ENCODE assay signal across 17 cellular contexts in the genomic region with DNA sequence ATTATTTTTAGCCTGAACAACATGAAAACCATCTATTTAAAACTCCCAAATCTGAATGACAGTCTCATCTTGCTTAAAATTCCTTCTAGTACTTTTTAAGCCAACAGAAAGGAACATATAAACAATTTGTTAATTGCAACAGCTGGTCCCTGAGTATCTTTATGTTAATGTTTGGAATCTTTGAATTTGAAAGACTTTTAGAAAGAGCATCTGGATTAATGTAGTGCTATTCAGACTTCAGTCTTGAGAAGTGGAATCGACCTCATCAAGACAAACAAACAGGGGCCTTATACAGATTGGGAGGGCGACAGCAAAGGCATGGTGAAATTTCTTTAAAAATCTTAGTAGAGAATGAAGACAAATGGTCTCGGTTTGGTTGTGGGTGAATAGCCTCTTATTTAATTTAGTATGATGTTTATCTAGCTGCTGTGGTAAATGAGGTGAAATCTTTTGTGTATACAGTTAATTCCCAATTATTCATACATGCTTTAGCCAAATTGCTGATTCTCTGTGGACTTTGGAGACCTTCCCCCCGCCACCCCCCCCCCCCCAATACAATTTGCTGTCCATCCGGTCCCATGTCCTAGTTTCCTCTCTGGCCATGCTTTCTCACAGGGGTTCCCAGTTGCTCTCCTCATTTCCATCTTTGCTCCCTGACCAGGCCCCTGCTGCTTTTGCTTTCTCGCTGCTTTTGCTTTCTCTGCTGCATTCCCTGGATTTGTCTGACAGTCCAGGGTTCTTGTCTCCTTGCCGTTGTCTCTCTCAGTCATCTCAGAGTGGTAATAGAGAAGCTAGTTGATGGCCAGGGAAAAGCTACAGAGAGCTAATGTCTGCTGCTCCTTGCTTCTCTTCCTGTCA.
DNase-seq lines count a peak whose midpoint lies in the region; ATAC-seq, FAIRE-seq and TF ChIP-seq lines count a peak whose summit lies in the region.
"Had no signal": no experiment of that assay in that cellular context is flagged by ENCODE, and none has a peak within 500 bp of the region (broad histone marks: within the 10 kb centered on the region; RNA-seq: fewer than 3 reads in every experiment).

No MANE protein-coding gene starts in this region.

- peak overlapping the region; percentile 73 to 96 (median 91) for H3K27ac Mint-ChIP-seq in nephron
- H3K27ac Mint-ChIP-seq in naive thymus-derived CD4-positive, alpha-beta T cell = peak overlapping the region in 2 of 9 donors; percentile 28 to 57
- H3K27ac Mint-ChIP-seq: activated CD4-positive, alpha-beta T cell treated with anti-CD3 and anti-CD28 coated beads for 36 hours; T-helper 1 cell treated with Interleukin-12 subunit alpha and Interleukin-12 subunit beta and Interleukin-4 antibody, amounts not matched to agents 30 μg/mL and 1 μg/mL, for 36 hours had no signal

- H4K20me1 ChIP-seq in endothelial cell of umbilical vein (replicated peaks; ENCODE audit: control insufficient read depth, extremely low read depth, insufficient read depth, low read length) = peaks cover 2% of the 10 kb centered on the region

- H3K9me3 ChIP-seq in left ventricle myocardium inferior (replicated peaks) (no peaks in the 10 kb centered on the region), endothelial cell of umbilical vein (replicated peaks; ENCODE audit: control insufficient read depth, insufficient read depth, low read length) (no peaks in the 10 kb centered on the region), vagina (no peaks in the 10 kb centered on the region)
- no peaks in the 10 kb centered on the region for H3K9me3 ChIP-seq in naive thymus-derived CD4-positive, alpha-beta T cell (ENCODE audit: control insufficient read depth in 2 of 3, low read length in 3 of 3)

- H3K4me1 Mint-ChIP-seq in nephron = peaks cover 74% of the 10 kb centered on the region
- peaks cover 6 to 26% (median 13%) of the 10 kb centered on the region in 7 donors for H3K4me1 Mint-ChIP-seq in naive thymus-derived CD4-positive, alpha-beta T cell

- H3K36me3 Mint-ChIP-seq in nephron (ENCODE audit: low read depth) = peaks cover 15% of the 10 kb centered on the region
- H3K36me3 Mint-ChIP-seq in naive thymus-derived CD4-positive, alpha-beta T cell = peaks cover 0 to 18% (median 7%) of the 10 kb centered on the region in 5 donors

- ATAC-seq in naive thymus-derived CD4-positive, alpha-beta T cell = no peak
- ATAC-seq in left lobe of liver = no peak
- ATAC-seq: activated CD4-positive, alpha-beta T cell treated with anti-CD3 and anti-CD28 coated beads for 36 hours; activated T-cell treated with anti-CD3 and anti-CD28 coated beads, Interleukin-2, amount 50 U/mL, for 4 hours; foreskin keratinocyte; PC-3 had no signal

- H3K9me3 Mint-ChIP-seq in nephron = no peaks in the 10 kb centered on the region
- peaks cover 0 to 2% (median 0%) of the 10 kb centered on the region in 11 donors for H3K9me3 Mint-ChIP-seq in naive thymus-derived CD4-positive, alpha-beta T cell
- H3K9me3 Mint-ChIP-seq: activated T-cell treated with anti-CD3 and anti-CD28 coated beads, Interleukin-2, amount 50 U/mL, for 4 hours; T-helper 1 cell treated with Interleukin-12 subunit alpha and Interleukin-12 subunit beta and Interleukin-4 antibody, amounts not matched to agents 30 μg/mL and 1 μg/mL, for 36 hours had no signal

- H3K4me1 ChIP-seq in left ventricle myocardium inferior = peaks cover 85% of the 10 kb centered on the region
- H3K4me1 ChIP-seq in endothelial cell of umbilical vein (ENCODE audit: control insufficient read depth, extremely low read depth, insufficient read depth, low read length) = peaks cover 40% of the 10 kb centered on the region
- peaks cover 69% of the 10 kb centered on the region for H3K4me1 ChIP-seq in vagina
- no peaks in the 10 kb centered on the region for H3K4me1 ChIP-seq in naive thymus-derived CD4-positive, alpha-beta T cell (ENCODE audit: control insufficient read depth in 2 of 2, insufficient read depth in 2 of 2, low read length in 2 of 2)

- no peaks in the 10 kb centered on the region for H3K27me3 Mint-ChIP-seq in nephron (ENCODE audit: low read depth)
- no peaks in the 10 kb centered on the region for H3K27me3 Mint-ChIP-seq in naive thymus-derived CD4-positive, alpha-beta T cell
- H3K27me3 Mint-ChIP-seq: activated CD4-positive, alpha-beta T cell treated with anti-CD3 and anti-CD28 coated beads for 36 hours had no signal

- H3K27me3 ChIP-seq in left ventricle myocardium inferior (ENCODE audit: low read depth) = no peaks in the 10 kb centered on the region
- no peaks in the 10 kb centered on the region for H3K27me3 ChIP-seq in endothelial cell of umbilical vein (ENCODE audit: control insufficient read depth in 2 of 2, insufficient read depth in 2 of 2, low read length in 2 of 2)
- H3K27me3 ChIP-seq in vagina = no peaks in the 10 kb centered on the region
- H3K27me3 ChIP-seq in naive thymus-derived CD4-positive, alpha-beta T cell (ENCODE audit: control insufficient read depth in 2 of 2, insufficient read depth in 2 of 2, low read length in 2 of 2) = no peaks in the 10 kb centered on the region
- H3K27me3 ChIP-seq: foreskin keratinocyte had no signal

- TF ChIP-seq CTCF in left ventricle myocardium inferior (IDR thresholded peaks at IDR 0.05; ENCODE audit: borderline replicate concordance) (no peak), endothelial cell of umbilical vein (IDR thresholded peaks at IDR 0.05; ENCODE audit: extremely low read depth in 1 of 2, insufficient read depth in 1 of 2, low read depth in 1 of 2, low read length in 2 of 2) (no peak), nephron (IDR thresholded peaks at IDR 0.05; ENCODE audit: unreplicated experiment in 3 of 3) (no peak), vagina (IDR thresholded peaks at IDR 0.05) (no peak)

- H3K27ac ChIP-seq in left ventricle myocardium inferior (replicated peaks) (peak overlapping the region; percentile 62), endothelial cell of umbilical vein (ENCODE audit: insufficient read depth, low read depth, low read length) (peak overlapping the region; percentile 20), vagina (peak overlapping the region; percentile 7)
- H3K27ac ChIP-seq in naive thymus-derived CD4-positive, alpha-beta T cell (ENCODE audit: low read depth, low read length) = no peak overlapping the region
- H3K27ac ChIP-seq: foreskin keratinocyte had no signal

- H3K79me2 ChIP-seq in endothelial cell of umbilical vein (ENCODE audit: control insufficient read depth, insufficient read depth, low read length) = peaks cover 93% of the 10 kb centered on the region

- H3K36me3 ChIP-seq in left ventricle myocardium inferior (no peaks in the 10 kb centered on the region), endothelial cell of umbilical vein (ENCODE audit: control insufficient read depth in 2 of 2, extremely low read depth in 1 of 2, insufficient read depth in 2 of 2, low read length in 2 of 2) (peaks cover 5 to 11% of the 10 kb centered on the region in 2 experiments), vagina (no peaks in the 10 kb centered on the region)
- H3K36me3 ChIP-seq in naive thymus-derived CD4-positive, alpha-beta T cell (ENCODE audit: control insufficient read depth in 2 of 3, insufficient read depth in 3 of 3, low read length in 3 of 3) = no peaks in the 10 kb centered on the region

- H2AFZ ChIP-seq in endothelial cell of umbilical vein (ENCODE audit: low read depth, low read length) = no peak overlapping the region

- BruUV-seq in endothelial cell of umbilical vein (replicated peaks; lab: Mats Ljungman, UMichigan) = no TSS peak

- H3K4me2 ChIP-seq in endothelial cell of umbilical vein (ENCODE audit: insufficient read depth, low read length) = peak overlapping the region; percentile 27

- H3K9ac ChIP-seq in endothelial cell of umbilical vein (replicated peaks; ENCODE audit: extremely low read depth, insufficient read depth, low read length) = no peak overlapping the region

- dilution Hi-C loops in endothelial cell of umbilical vein (cut with MboI; ENCODE audit: extremely low pct_ligation_motif_present, low sequenced_read_pairs) = no loop called here

- TF ChIP-seq POLR2A in endothelial cell of umbilical vein (IDR thresholded peaks at IDR 0.05; ENCODE audit: low read depth, low read length) (no peak), vagina (IDR thresholded peaks at IDR 0.05) (no peak)

- intact Hi-C loops in left ventricle myocardium inferior (cut with micrococcal nuclease) = no loop called here
- intact Hi-C loops in cardiac septum (cut with DNase I) = no loop called here
- intact Hi-C loops in endothelial cell of umbilical vein (cut with micrococcal nuclease) = no loop called here
- intact Hi-C loops in vagina (cut with DNase I) = no loop called here
- intact Hi-C loops in naive thymus-derived CD4-positive, alpha-beta T cell (cut with micrococcal nuclease) = no loop called here

- no peaks in the 10 kb centered on the region for H3K9me1 ChIP-seq in endothelial cell of umbilical vein (replicated peaks; ENCODE audit: control insufficient read depth, extremely low read depth, insufficient read depth, low read length)

- POLR2A ChIA-PET in endothelial cell of umbilical vein (lab: Charles Lee) = no interaction called here
- POLR2A ChIA-PET in naive thymus-derived CD4-positive, alpha-beta T cell (lab: Charles Lee) = no interaction called here

- no peak for DNase-seq in left ventricle myocardium inferior
- DNase-seq in cardiac septum (ENCODE audit: low spot score) = no peak
- no peak for DNase-seq in endothelial cell of umbilical vein (ENCODE audit: low read depth, low spot score)
- no peak for DNase-seq in vagina (ENCODE audit: extremely low spot score in 2 of 2)
- no peak for DNase-seq in naive thymus-derived CD4-positive, alpha-beta T cell
- no peak for DNase-seq in activated CD4-positive, alpha-beta T cell treated with anti-CD3 and anti-CD28 coated beads for 48 hours
- no peak for DNase-seq in left lobe of liver (ENCODE audit: low spot score)
- DNase-seq: activated CD4-positive, alpha-beta T cell treated with anti-CD3 and anti-CD28 coated beads for 36 hours; activated T-cell treated with anti-CD3 and anti-CD28 coated beads, Interleukin-2, amount 50 U/mL, for 4 hours; foreskin keratinocyte; GOT3; kidney; NCI-H446; PC-3 had no signal

- FAIRE-seq in endothelial cell of umbilical vein (lab: Jason Lieb, UNC) = no peak
- FAIRE-seq: D721Med, kidney had no signal

- CTCF ChIA-PET in endothelial cell of umbilical vein (lab: Charles Lee) = interaction anchor here (1.0 kb wide), 1 partner anchor 46 kb away, joined by 3 read pairs; no protein-coding TSS in a partner anchor
- CTCF ChIA-PET in naive thymus-derived CD4-positive, alpha-beta T cell (lab: Charles Lee) = no interaction called here

- H3K4me3 ChIP-seq in left ventricle myocardium inferior (no peak overlapping the region), endothelial cell of umbilical vein (replicated peaks in 1 of 3; ENCODE audit: insufficient read depth in 1 of 3, low read depth in 1 of 3, low read length in 3 of 3) (no peak overlapping the region), vagina (no peak overlapping the region)
- no peak overlapping the region for H3K4me3 ChIP-seq in naive thymus-derived CD4-positive, alpha-beta T cell (ENCODE audit: low read length)

- peak overlapping the region in 2 of 3 experiments; percentile 7 to 10 for H3K4me3 Mint-ChIP-seq in nephron
- H3K4me3 Mint-ChIP-seq in naive thymus-derived CD4-positive, alpha-beta T cell = peak overlapping the region in 1 of 10 donors; percentile 2
- H3K4me3 Mint-ChIP-seq: activated CD4-positive, alpha-beta T cell treated with anti-CD3 and anti-CD28 coated beads for 36 hours; activated T-cell treated with anti-CD3 and anti-CD28 coated beads, Interleukin-2, amount 50 U/mL, for 4 hours; T-helper 1 cell treated with Interleukin-12 subunit alpha and Interleukin-12 subunit beta and Interleukin-4 antibody, amounts not matched to agents 30 μg/mL and 1 μg/mL, for 36 hours had no signal
